ENCODE assay signal across 16 cellular contexts in the genomic region with DNA sequence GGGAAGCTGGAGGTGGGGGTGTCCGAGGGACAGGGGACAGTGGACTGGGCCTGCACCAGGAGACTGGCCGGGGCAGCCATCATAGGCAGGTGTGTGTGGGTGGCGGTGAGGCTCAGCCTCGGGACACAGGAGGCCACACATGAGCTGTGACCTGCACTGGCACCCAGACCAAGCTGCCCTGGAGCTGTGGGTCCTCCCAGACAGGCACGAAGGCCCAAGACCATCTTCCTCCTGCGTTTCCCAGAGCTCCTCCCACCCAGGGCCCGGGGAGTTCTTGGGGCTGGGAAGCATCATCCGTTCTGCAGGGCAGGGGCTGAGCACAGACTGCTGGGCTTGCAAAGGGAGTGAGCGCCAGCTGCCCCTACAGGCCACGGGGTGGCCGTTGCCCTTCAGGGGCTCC.
DNase-seq lines count a peak whose midpoint lies in the region; ATAC-seq and TF ChIP-seq lines count a peak whose summit lies in the region.
"Had no signal": no experiment of that assay in that cellular context is flagged by ENCODE, and none has a peak within 500 bp of the region (broad histone marks: within the 10 kb centered on the region; RNA-seq: fewer than 3 reads in every experiment).

No MANE protein-coding gene starts in this region.

- H4K20me1 ChIP-seq in neural progenitor cell (ENCODE audit: low read depth), result no peaks in the 10 kb centered on the region

- H3K27ac ChIP-seq in cingulate gyrus (ENCODE audit: low read depth, low read length), result peak overlapping the region; percentile 60
- H3K27ac ChIP-seq in neural progenitor cell, result no peak overlapping the region
- H3K27ac ChIP-seq: 22Rv1 had no signal

- peak; percentile 14 for ATAC-seq in stimulated activated memory B cell treated with anti-CD40 and anti-IgM and Interleukin-4, amounts not matched to agents 10 μg/mL and 1 μg/mL and 100 μg/mL, for 72 hours
- no peak for ATAC-seq in HG02973 (IDR thresholded peaks at IDR 0.05; ENCODE audit: unreplicated experiment)
- ATAC-seq: CD8-positive, alpha-beta T cell had no signal

- no peaks in the 10 kb centered on the region for H3K36me3 ChIP-seq in neural progenitor cell

- H3K9me3 ChIP-seq in neural progenitor cell (ENCODE audit: low read depth), result no peaks in the 10 kb centered on the region

- DNase-seq in T-helper 1 cell, result no peak
- DNase-seq in neural progenitor cell (ENCODE audit: low spot score), result no peak
- DNase-seq in GM19240 (ENCODE audit: insufficient read length, low spot score), result no peak
- no peak for DNase-seq in activated naive CD8-positive, alpha-beta T cell treated with anti-CD3 and anti-CD28 coated beads for 36 hours
- DNase-seq: CD8-positive, alpha-beta T cell; COR-L47; DMS153; DMS79 treated with DMSO at 0.1 percent for 48 hours; EL; HCEC 1CT had no signal

- H3K27me3 Mint-ChIP-seq in T-helper 1 cell treated with Interleukin-12 subunit alpha and Interleukin-12 subunit beta and Interleukin-4 antibody, amounts not matched to agents 30 μg/mL and 1 μg/mL, for 36 hours (ENCODE audit: low read depth), result no peaks in the 10 kb centered on the region
- peaks cover 8% of the 10 kb centered on the region for H3K27me3 Mint-ChIP-seq in neural progenitor cell (ENCODE audit: insufficient read depth, low read depth)
- H3K27me3 Mint-ChIP-seq in stimulated activated memory B cell treated with anti-CD40 and anti-IgM and Interleukin-4, amounts not matched to agents 10 μg/mL and 1 μg/mL and 100 μg/mL, for 72 hours, result peaks cover 23% of the 10 kb centered on the region
- H3K27me3 Mint-ChIP-seq in activated naive CD8-positive, alpha-beta T cell treated with anti-CD3 and anti-CD28 coated beads for 36 hours, result no peaks in the 10 kb centered on the region

- H3K79me2 ChIP-seq in neural progenitor cell (ENCODE audit: low read depth), result no peaks in the 10 kb centered on the region

- no peaks in the 10 kb centered on the region for H3K9me3 Mint-ChIP-seq in T-helper 1 cell treated with Interleukin-12 subunit alpha and Interleukin-12 subunit beta and Interleukin-4 antibody, amounts not matched to agents 30 μg/mL and 1 μg/mL, for 36 hours
- H3K9me3 Mint-ChIP-seq in neural progenitor cell, result no peaks in the 10 kb centered on the region
- H3K9me3 Mint-ChIP-seq in stimulated activated memory B cell treated with anti-CD40 and anti-IgM and Interleukin-4, amounts not matched to agents 10 μg/mL and 1 μg/mL and 100 μg/mL, for 72 hours, result peaks cover 4% of the 10 kb centered on the region
- no peaks in the 10 kb centered on the region for H3K9me3 Mint-ChIP-seq in activated naive CD8-positive, alpha-beta T cell treated with anti-CD3 and anti-CD28 coated beads for 36 hours
- H3K9me3 Mint-ChIP-seq: CD8-positive, alpha-beta T cell had no signal

- TF ChIP-seq CTCF in neural progenitor cell (IDR thresholded peaks at IDR 0.05), result no peak

- peak overlapping the region; percentile 69 for H3K27ac Mint-ChIP-seq in T-helper 1 cell treated with Interleukin-12 subunit alpha and Interleukin-12 subunit beta and Interleukin-4 antibody, amounts not matched to agents 30 μg/mL and 1 μg/mL, for 36 hours
- peak overlapping the region; percentile 79 for H3K27ac Mint-ChIP-seq in neural progenitor cell
- H3K27ac Mint-ChIP-seq in stimulated activated memory B cell treated with anti-CD40 and anti-IgM and Interleukin-4, amounts not matched to agents 10 μg/mL and 1 μg/mL and 100 μg/mL, for 72 hours, result no peak overlapping the region
- no peak overlapping the region for H3K27ac Mint-ChIP-seq in activated naive CD8-positive, alpha-beta T cell treated with anti-CD3 and anti-CD28 coated beads for 36 hours
- H3K27ac Mint-ChIP-seq: CD14-positive monocyte; CD8-positive, alpha-beta T cell had no signal

- H3K27me3 ChIP-seq in neural progenitor cell, result no peaks in the 10 kb centered on the region

- no peak overlapping the region for H3K4me3 Mint-ChIP-seq in T-helper 1 cell treated with Interleukin-12 subunit alpha and Interleukin-12 subunit beta and Interleukin-4 antibody, amounts not matched to agents 30 μg/mL and 1 μg/mL, for 36 hours
- H3K4me3 Mint-ChIP-seq in neural progenitor cell, result no peak overlapping the region
- no peak overlapping the region for H3K4me3 Mint-ChIP-seq in stimulated activated memory B cell treated with anti-CD40 and anti-IgM and Interleukin-4, amounts not matched to agents 10 μg/mL and 1 μg/mL and 100 μg/mL, for 72 hours
- H3K4me3 Mint-ChIP-seq in activated naive CD8-positive, alpha-beta T cell treated with anti-CD3 and anti-CD28 coated beads for 36 hours, result no peak overlapping the region
- H3K4me3 Mint-ChIP-seq: CD14-positive monocyte; CD8-positive, alpha-beta T cell had no signal

- peaks cover 9% of the 10 kb centered on the region for H3K4me1 ChIP-seq in neural progenitor cell

- no peaks in the 10 kb centered on the region for H3K36me3 Mint-ChIP-seq in T-helper 1 cell treated with Interleukin-12 subunit alpha and Interleukin-12 subunit beta and Interleukin-4 antibody, amounts not matched to agents 30 μg/mL and 1 μg/mL, for 36 hours (ENCODE audit: low read depth)
- no peaks in the 10 kb centered on the region for H3K36me3 Mint-ChIP-seq in neural progenitor cell
- H3K36me3 Mint-ChIP-seq in stimulated activated memory B cell treated with anti-CD40 and anti-IgM and Interleukin-4, amounts not matched to agents 10 μg/mL and 1 μg/mL and 100 μg/mL, for 72 hours, result no peaks in the 10 kb centered on the region
- H3K36me3 Mint-ChIP-seq in activated naive CD8-positive, alpha-beta T cell treated with anti-CD3 and anti-CD28 coated beads for 36 hours, result no peaks in the 10 kb centered on the region
- H3K36me3 Mint-ChIP-seq: CD14-positive monocyte; CD8-positive, alpha-beta T cell had no signal

- H2AFZ ChIP-seq in neural progenitor cell (replicated peaks), result no peak overlapping the region

- no peak overlapping the region for H3K4me2 ChIP-seq in neural progenitor cell

- H3K4me3 ChIP-seq in neural progenitor cell, result no peak overlapping the region

- H3F3A ChIP-seq in neural progenitor cell (ENCODE audit: low read depth), result peaks cover 20% of the 10 kb centered on the region

- no peak overlapping the region for H3K9ac ChIP-seq in neural progenitor cell

- H3K4me1 Mint-ChIP-seq in T-helper 1 cell treated with Interleukin-12 subunit alpha and Interleukin-12 subunit beta and Interleukin-4 antibody, amounts not matched to agents 30 μg/mL and 1 μg/mL, for 36 hours (ENCODE audit: low read depth), result no peaks in the 10 kb centered on the region
- peaks cover 36% of the 10 kb centered on the region for H3K4me1 Mint-ChIP-seq in neural progenitor cell
- H3K4me1 Mint-ChIP-seq in stimulated activated memory B cell treated with anti-CD40 and anti-IgM and Interleukin-4, amounts not matched to agents 10 μg/mL and 1 μg/mL and 100 μg/mL, for 72 hours, result no peaks in the 10 kb centered on the region
- H3K4me1 Mint-ChIP-seq in activated naive CD8-positive, alpha-beta T cell treated with anti-CD3 and anti-CD28 coated beads for 36 hours, result peaks cover 7% of the 10 kb centered on the region

Comparison
In these comparisons a context has a peak if more than half of its experiments do, and no peak if none do; other contexts are left out.
1. H3K27ac Mint-ChIP-seq: peak in T-helper 1 cell treated with Interleukin-12 subunit alpha and Interleukin-12 subunit beta and Interleukin-4 antibody, amounts not matched to agents 30 μg/mL and 1 μg/mL, for 36 hours (single experiment) and neural progenitor cell (single experiment); none in stimulated activated memory B cell treated with anti-CD40 and anti-IgM and Interleukin-4, amounts not matched to agents 10 μg/mL and 1 μg/mL and 100 μg/mL, for 72 hours (single experiment) and activated naive CD8-positive, alpha-beta T cell treated with anti-CD3 and anti-CD28 coated beads for 36 hours (single experiment).